In genomic region chr16:11868412-11868980, GRCh38 we compare ENCODE assay signal across 16 cellular contexts. TPM values are rescaled to one million over a fixed set of nuclear protein-coding genes. Genes with fewer than 3 reads are reported as not detected.
DNase-seq lines count a peak whose midpoint lies in the region; ATAC-seq and TF ChIP-seq lines count a peak whose summit lies in the region.
"Had no signal": no experiment of that assay in that cellular context is flagged by ENCODE, and none has a peak within 500 bp of the region (broad histone marks: within the 10 kb centered on the region; RNA-seq: fewer than 3 reads in every experiment).

No MANE protein-coding gene starts in this region.

- H3K36me3 ChIP-seq in CD4-positive, alpha-beta memory T cell (ENCODE audit: insufficient read depth, low read length) = peaks cover 11% of the 10 kb centered on the region
- H3K36me3 ChIP-seq in RWPE2 (ENCODE audit: low read depth) = peaks cover 54% of the 10 kb centered on the region

- peaks cover 4% of the 10 kb centered on the region for H3K4me1 Mint-ChIP-seq in activated CD4-positive, alpha-beta T cell treated with anti-CD3 and anti-CD28 coated beads for 36 hours
- H3K4me1 Mint-ChIP-seq in CD4-positive, alpha-beta memory T cell = peaks cover 6 to 14% (median 9%) of the 10 kb centered on the region in 4 donors

- CTCF ChIA-PET in activated CD4-positive, alpha-beta T cell treated with anti-CD3 and anti-CD28 coated beads for 36 hours (lab: Charles Lee) = interaction anchor here (0.8 to 1.9 kb wide), 4 partner anchors 11 to 166 kb away, joined by 3 to 7 read pairs (median 4); no protein-coding TSS in a partner anchor
- CTCF ChIA-PET in CD4-positive, alpha-beta memory T cell (lab: Charles Lee; ENCODE audit: partially characterized antibody) = no interaction called here

- DNase-seq in activated CD4-positive, alpha-beta T cell treated with anti-CD3 and anti-CD28 coated beads for 36 hours = no peak
- no peak for DNase-seq in activated CD4-positive, alpha-beta T cell treated with anti-CD3 and anti-CD28 coated beads for 4 hours
- no peak for DNase-seq in CD4-positive, alpha-beta memory T cell
- DNase-seq in RWPE2 (ENCODE audit: low spot score) (no peak), SHP77 treated with DMSO at 0.1 percent for 48 hours (lab: John Stamatoyannopoulos, UW) (no peak), dorsolateral prefrontal cortex (no peak)
- DNase-seq: GDM1; NCI-H1105 treated with DMSO at 0.1 percent for 48 hours; NCI-H1694 treated with DMSO at 0.1 percent for 48 hours; NCI-H526 treated with DMSO at 0.1 percent for 48 hours; NK-92 treated with Interleukin-12 subunit alpha and Interleukin-12 subunit beta, amount 100 ng/mL, for 24 hours had no signal

- no peaks in the 10 kb centered on the region for H3K9me3 Mint-ChIP-seq in activated CD4-positive, alpha-beta T cell treated with anti-CD3 and anti-CD28 coated beads for 36 hours (ENCODE audit: low read depth)
- no peaks in the 10 kb centered on the region for H3K9me3 Mint-ChIP-seq in CD4-positive, alpha-beta memory T cell
- H3K9me3 Mint-ChIP-seq: IgD-negative memory B cell had no signal

- no peak overlapping the region for H3K4me3 Mint-ChIP-seq in activated CD4-positive, alpha-beta T cell treated with anti-CD3 and anti-CD28 coated beads for 36 hours
- no peak overlapping the region for H3K4me3 Mint-ChIP-seq in CD4-positive, alpha-beta memory T cell
- H3K4me3 Mint-ChIP-seq: IgD-negative memory B cell had no signal

- intact Hi-C loops in activated CD4-positive, alpha-beta T cell treated with anti-CD3 and anti-CD28 coated beads for 36 hours (cut with DNase I, micrococcal nuclease) = no loop called here
- intact Hi-C loops in CD4-positive, alpha-beta memory T cell (cut with micrococcal nuclease) = no loop called here
- intact Hi-C loops in dorsolateral prefrontal cortex (cut with DNase I) = no loop called here

- POLR2A ChIA-PET in activated CD4-positive, alpha-beta T cell treated with anti-CD3 and anti-CD28 coated beads for 36 hours (lab: Charles Lee) = interaction anchor here (0.6 kb wide), 1 partner anchor 99 kb away, joined by 4 read pairs; no protein-coding TSS in a partner anchor
- POLR2A ChIA-PET in CD4-positive, alpha-beta memory T cell (lab: Charles Lee; ENCODE audit: partially characterized antibody) = interaction anchor here (1.3 to 1.5 kb wide), 2 partner anchors 11 to 18 kb away, joined by 3 to 5 read pairs; partner anchors contain the start of gene RSL1D1

- H3K27me3 Mint-ChIP-seq in activated CD4-positive, alpha-beta T cell treated with anti-CD3 and anti-CD28 coated beads for 36 hours = no peaks in the 10 kb centered on the region
- H3K27me3 Mint-ChIP-seq in CD4-positive, alpha-beta memory T cell = no peaks in the 10 kb centered on the region
- H3K27me3 Mint-ChIP-seq: IgD-negative memory B cell had no signal

- no peaks in the 10 kb centered on the region for H3K4me1 ChIP-seq in CD4-positive, alpha-beta memory T cell (ENCODE audit: insufficient read depth, low read length)
- peaks cover 4% of the 10 kb centered on the region for H3K4me1 ChIP-seq in RWPE2 (ENCODE audit: insufficient read depth, poor library complexity, severe bottlenecking)

- no peak for ATAC-seq in activated CD4-positive, alpha-beta T cell treated with anti-CD3 and anti-CD28 coated beads for 36 hours
- no peak for ATAC-seq in RWPE2 (ENCODE audit: low read depth)
- peak; percentile 36 for ATAC-seq in esophagus mucosa
- no peak for ATAC-seq in GM21576 (IDR thresholded peaks at IDR 0.05; ENCODE audit: unreplicated experiment)

- H3K27ac ChIP-seq in CD4-positive, alpha-beta memory T cell (ENCODE audit: low read depth, low read length) = no peak overlapping the region
- peak overlapping the region; percentile 70 for H3K27ac ChIP-seq in RWPE2 (ENCODE audit: poor library complexity, severe bottlenecking)
- no peak overlapping the region for H3K27ac ChIP-seq in dorsolateral prefrontal cortex
- H3K27ac ChIP-seq: BLaER1 had no signal

- H3K27me3 ChIP-seq in CD4-positive, alpha-beta memory T cell (ENCODE audit: insufficient read depth, low read length) = no peaks in the 10 kb centered on the region
- H3K27me3 ChIP-seq in RWPE2 (ENCODE audit: insufficient read depth, poor library complexity, severe bottlenecking) (no peaks in the 10 kb centered on the region), dorsolateral prefrontal cortex (no peaks in the 10 kb centered on the region)
- H3K27me3 ChIP-seq: BLaER1 had no signal

- H3K36me3 Mint-ChIP-seq in activated CD4-positive, alpha-beta T cell treated with anti-CD3 and anti-CD28 coated beads for 36 hours (ENCODE audit: low read depth) = peaks cover 15% of the 10 kb centered on the region
- H3K36me3 Mint-ChIP-seq in CD4-positive, alpha-beta memory T cell = peaks cover 10 to 32% of the 10 kb centered on the region in 2 donors

- TF ChIP-seq CTCF in RWPE2 (IDR thresholded peaks at IDR 0.05; ENCODE audit: poor library complexity, severe bottlenecking) (no peak), dorsolateral prefrontal cortex (IDR thresholded peaks at IDR 0.05 in 54 of 56, conservative IDR thresholded peaks at IDR 0.05 in 2 of 56; ENCODE audit: low read depth in 1 of 56, partially characterized antibody in 56 of 56) (no peak)

- H3K4me3 ChIP-seq in CD4-positive, alpha-beta memory T cell (ENCODE audit: low read length in 2 of 2) = no peak overlapping the region
- H3K4me3 ChIP-seq in RWPE2 (ENCODE audit: severe bottlenecking) = no peak overlapping the region
- H3K4me3 ChIP-seq in dorsolateral prefrontal cortex = no peak overlapping the region
- H3K4me3 ChIP-seq: BLaER1, HAP-1 had no signal

- H3K27ac Mint-ChIP-seq in activated CD4-positive, alpha-beta T cell treated with anti-CD3 and anti-CD28 coated beads for 36 hours = peak overlapping the region; percentile 8
- peak overlapping the region in 4 of 7 donors; percentile 53 to 70 (median 64) for H3K27ac Mint-ChIP-seq in CD4-positive, alpha-beta memory T cell
- H3K27ac Mint-ChIP-seq: IgD-negative memory B cell had no signal

- no peaks in the 10 kb centered on the region for H3K9me3 ChIP-seq in CD4-positive, alpha-beta memory T cell (ENCODE audit: control insufficient read depth in 1 of 2, low read length in 2 of 2)
- no peaks in the 10 kb centered on the region for H3K9me3 ChIP-seq in RWPE2 (ENCODE audit: severe bottlenecking)
- H3K9me3 ChIP-seq: BLaER1, HAP-1 had no signal

RNA-seq across cellular contexts. Expression of gene RSL1D1, which starts 17.2 kb away (rescaled TPM):
- 100 to 1,000 TPM; 369 to 466 TPM for total RNA-seq in activated CD4-positive, alpha-beta T cell treated with anti-CD3 and anti-CD28 coated beads for 36 hours
- total RNA-seq in CD4-positive, alpha-beta memory T cell = 100 to 1,000 TPM; 180 to 206 TPM
- polyA plus RNA-seq in CD4-positive, alpha-beta memory T cell = 100 to 1,000 TPM; 124 to 325 TPM
- total RNA-seq in esophagus mucosa = 115 TPM
- total RNA-seq in dorsolateral prefrontal cortex = 10 to 100 TPM; 43.9 to 94.5 (median 65.1) TPM

RNA-seq across cellular contexts. Expression of gene GSPT1, which starts 47.3 kb away (rescaled TPM):
- total RNA-seq in activated CD4-positive, alpha-beta T cell treated with anti-CD3 and anti-CD28 coated beads for 36 hours = 100 to 1,000 TPM; 234 to 260 TPM
- 10 to 100 TPM; 97.9 to 99.5 TPM for total RNA-seq in CD4-positive, alpha-beta memory T cell
- 100 to 1,000 TPM in 1 of 2 donors, 10 to 100 TPM in 1; 89.0 to 106 TPM for polyA plus RNA-seq in CD4-positive, alpha-beta memory T cell
- total RNA-seq in esophagus mucosa (110 TPM), dorsolateral prefrontal cortex (100 to 1,000 TPM in 1 of 120 experiments, 10 to 100 TPM in 119; 60.6 to 112 (median 78.0) TPM)
